Comparison of ENCODE assay signal across 1 cellular context in genomic region chr7:134766779-134767566, GRCh38.
TF ChIP-seq lines count a peak whose summit lies in the region.

No MANE protein-coding gene starts in this region.

TF ChIP-seq in GM23338, 12 proteins besides CTCF, POLR2A, EP300 and RAD21 (continued from another document):
- TF ChIP-seq ZNF462 (CRISPR knock-in tag; IDR thresholded peaks at IDR 0.05) = no peak
- TF ChIP-seq EZH2 (IDR thresholded peaks at IDR 0.05; ENCODE audit: low read depth, unreplicated experiment) = no peak
- TF ChIP-seq STAT1 (IDR thresholded peaks at IDR 0.05; ENCODE audit: unreplicated experiment) = no peak
- no peak for TF ChIP-seq ETS1 (IDR thresholded peaks at IDR 0.05)
- TF ChIP-seq REST (IDR thresholded peaks at IDR 0.05; ENCODE audit: unreplicated experiment) = no peak
- TF ChIP-seq ZNF331 (CRISPR knock-in tag; IDR thresholded peaks at IDR 0.05; ENCODE audit: low read depth) = no peak
- TF ChIP-seq EZH2phosphoT487 (IDR thresholded peaks at IDR 0.05; ENCODE audit: unreplicated experiment) = no peak
